Comparison of ENCODE assay signal across 9 cellular contexts in the genomic region with DNA sequence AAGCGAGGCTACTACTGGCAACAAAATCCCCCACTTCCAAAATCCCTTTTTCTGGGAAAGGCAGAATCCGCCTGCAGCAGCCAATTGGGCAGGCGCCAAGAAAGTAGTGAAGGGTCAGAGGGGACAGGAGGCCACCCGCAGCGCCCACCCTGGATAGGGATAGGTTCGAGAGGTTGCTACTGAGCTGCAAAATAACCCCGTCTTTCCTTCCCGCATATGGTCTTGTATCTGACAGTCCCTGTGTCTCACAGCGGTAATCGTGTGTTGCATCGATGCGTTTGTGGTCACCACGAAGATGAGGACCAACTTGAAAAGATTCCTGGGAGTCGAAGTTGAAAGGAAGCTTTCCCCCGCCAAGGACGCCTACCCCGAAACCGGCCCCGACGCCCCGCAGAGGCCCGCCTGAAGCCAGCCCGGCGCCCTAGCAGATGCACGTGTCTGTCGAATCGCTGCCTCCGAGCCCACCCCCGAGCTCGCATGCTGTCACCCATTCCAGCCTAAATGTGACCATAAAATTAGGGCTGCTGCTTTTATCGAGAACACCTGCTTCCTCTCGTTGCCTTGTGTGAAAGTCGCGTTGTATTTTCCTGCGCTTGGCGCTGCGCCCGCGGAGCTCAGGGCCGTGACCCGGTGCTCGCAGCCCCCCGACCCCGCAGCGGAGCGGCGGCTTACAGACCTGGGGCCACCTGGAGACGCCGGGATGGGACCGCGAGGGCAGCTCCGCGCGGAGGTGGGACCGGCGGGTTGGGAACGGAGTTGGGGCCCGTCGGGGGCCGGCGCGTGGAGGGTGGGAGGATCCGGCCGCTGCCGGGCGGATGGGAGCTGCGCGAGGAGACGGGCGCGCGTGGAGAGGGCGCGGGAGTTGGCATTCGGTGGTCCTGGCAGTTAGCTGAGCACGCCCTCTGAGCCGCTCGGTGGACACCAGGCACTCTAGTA. TPM values are rescaled to one million over a fixed set of nuclear protein-coding genes. Genes with fewer than 3 reads are reported as not detected.
A peak's percentile ranks its signal among the peaks of the same experiment; 100 is the strongest.
DNase-seq lines count a peak whose midpoint lies in the region; ATAC-seq and TF ChIP-seq lines count a peak whose summit lies in the region.
"Had no signal": no experiment of that assay in that cellular context is flagged by ENCODE, and none has a peak within 500 bp of the region (broad histone marks: within the 10 kb centered on the region; RNA-seq: fewer than 3 reads in every experiment).

A gene with protein sequence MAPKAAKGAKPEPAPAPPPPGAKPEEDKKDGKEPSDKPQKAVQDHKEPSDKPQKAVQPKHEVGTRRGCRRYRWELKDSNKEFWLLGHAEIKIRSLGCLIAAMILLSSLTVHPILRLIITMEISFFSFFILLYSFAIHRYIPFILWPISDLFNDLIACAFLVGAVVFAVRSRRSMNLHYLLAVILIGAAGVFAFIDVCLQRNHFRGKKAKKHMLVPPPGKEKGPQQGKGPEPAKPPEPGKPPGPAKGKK (plus strand): TSS at position 868 of the 936 bp plus-strand sequence. CDS start 145 bp downstream, outside the sequence.

- H3K27ac Mint-ChIP-seq in CD4-positive, alpha-beta memory T cell = peak within 1 kb of the TSS in 1 of 7 donors; percentile 41

- no peaks in the 10 kb centered on the region for H3K36me3 ChIP-seq in CD4-positive, alpha-beta memory T cell (ENCODE audit: insufficient read depth, low read length)
- H3K36me3 ChIP-seq in Peyer's patch = no peaks in the 10 kb centered on the region
- no peaks in the 10 kb centered on the region for H3K36me3 ChIP-seq in ovary

- peak in 2 of 5 donors; percentile 21 for DNase-seq in CD4-positive, alpha-beta memory T cell
- DNase-seq in Peyer's patch (no peak), ovary (peak in 3 of 5 donors; percentile 31 to 48 (median 37)), NCI-H345 (lab: John Stamatoyannopoulos, UW) (no peak), NCI-H187 (lab: John Stamatoyannopoulos, UW) (no peak)
- no peak for DNase-seq in effector CD4-positive, alpha-beta T cell
- DNase-seq: NCI-H1048 had no signal

- intact Hi-C loops in CD4-positive, alpha-beta memory T cell (cut with micrococcal nuclease) = no loop called here
- intact Hi-C loops in ovary (cut with DNase I) = no loop called here

- no peak for TF ChIP-seq EP300 in ovary (IDR thresholded peaks at IDR 0.05)

- ATAC-seq in esophagus mucosa (peak; percentile 11), HG03045 (IDR thresholded peaks at IDR 0.05; ENCODE audit: unreplicated experiment) (no peak)

- TF ChIP-seq POLR2A in Peyer's patch (IDR thresholded peaks at IDR 0.05) = no peak
- TF ChIP-seq POLR2A in ovary (IDR thresholded peaks at IDR 0.05) = no peak

- no peaks in the 10 kb centered on the region for H3K36me3 Mint-ChIP-seq in CD4-positive, alpha-beta memory T cell

- POLR2A ChIA-PET in CD4-positive, alpha-beta memory T cell (lab: Charles Lee; ENCODE audit: partially characterized antibody) = interaction anchor here (0.8 to 2.4 kb wide), 9 partner anchors 11 to 301 kb away, joined by 3 to 13 read pairs (median 5); a partner anchor contains a TSS

- CTCF ChIA-PET in CD4-positive, alpha-beta memory T cell (lab: Charles Lee; ENCODE audit: partially characterized antibody) = interaction anchor here (0.8 to 2.5 kb wide), 11 partner anchors 8 to 172 kb away, joined by 3 to 12 read pairs (median 4); no protein-coding TSS in a partner anchor

- H3K4me1 Mint-ChIP-seq in CD4-positive, alpha-beta memory T cell = peaks cover 4 to 17% (median 9%) of the 10 kb centered on the region in 4 donors

- WGBS in ovary, 3 donors = 8 to 14% (median 10%) methylated on average over 78 of the region's 78 CpGs

- no peaks in the 10 kb centered on the region for H3K9me3 Mint-ChIP-seq in CD4-positive, alpha-beta memory T cell

- peaks cover 5% of the 10 kb centered on the region for H3K4me1 ChIP-seq in CD4-positive, alpha-beta memory T cell (ENCODE audit: insufficient read depth, low read length)
- peaks cover 0 to 13% (median 5%) of the 10 kb centered on the region in 4 donors for H3K4me1 ChIP-seq in Peyer's patch
- H3K4me1 ChIP-seq in ovary (ENCODE audit: insufficient read depth) = peaks cover 5% of the 10 kb centered on the region

- H3K27ac ChIP-seq in CD4-positive, alpha-beta memory T cell (ENCODE audit: low read depth, low read length) = no peak within 1 kb of the TSS
- no peak within 1 kb of the TSS for H3K27ac ChIP-seq in Peyer's patch
- H3K27ac ChIP-seq in ovary = no peak within 1 kb of the TSS

- peak within 1 kb of the TSS; percentile 66 to 80 (median 72) for H3K4me3 Mint-ChIP-seq in CD4-positive, alpha-beta memory T cell

- no peaks in the 10 kb centered on the region for H3K9me3 ChIP-seq in CD4-positive, alpha-beta memory T cell (ENCODE audit: control insufficient read depth in 1 of 2, low read length in 2 of 2)
- no peaks in the 10 kb centered on the region for H3K9me3 ChIP-seq in Peyer's patch
- no peaks in the 10 kb centered on the region for H3K9me3 ChIP-seq in ovary

- H3K4me3 ChIP-seq in CD4-positive, alpha-beta memory T cell (ENCODE audit: low read length in 2 of 2) = peak within 1 kb of the TSS; percentile 5 to 47
- H3K4me3 ChIP-seq in Peyer's patch (peak within 1 kb of the TSS; percentile 22 to 48 (median 46)), ovary (no peak within 1 kb of the TSS)

- H3K27me3 Mint-ChIP-seq in CD4-positive, alpha-beta memory T cell = peaks cover 2 to 6% of the 10 kb centered on the region in 2 donors

- no peak for TF ChIP-seq CTCF in Peyer's patch (IDR thresholded peaks at IDR 0.05)
- no peak for TF ChIP-seq CTCF in ovary (IDR thresholded peaks at IDR 0.05)

- peaks cover 3% of the 10 kb centered on the region for H3K27me3 ChIP-seq in CD4-positive, alpha-beta memory T cell (ENCODE audit: insufficient read depth, low read length)
- H3K27me3 ChIP-seq in Peyer's patch = no peaks in the 10 kb centered on the region
- no peaks in the 10 kb centered on the region for H3K27me3 ChIP-seq in ovary

RNA-seq across cellular contexts. Expression of the gene that starts here (rescaled TPM):
- total RNA-seq in CD4-positive, alpha-beta memory T cell = under 1 TPM; 0.72 to 0.79 TPM
- polyA plus RNA-seq in CD4-positive, alpha-beta memory T cell = not detected
- not detected for total RNA-seq in Peyer's patch
- not detected for total RNA-seq in esophagus mucosa
- 1 to 10 TPM in 1 of 7 donors, under 1 TPM in 1, not detected in 5; 0.38 to 1.8 TPM for total RNA-seq in ovary
- under 1 TPM in 1 of 2 donors, not detected in 1; 0.21 TPM for polyA plus RNA-seq in ovary

Comparison
In these comparisons a context has a peak if more than half of its experiments do, and no peak if none do; other contexts are left out.
1. Peak in ATAC-seq in esophagus mucosa; RNA of the gene not detected or under 1 TPM.
2. DNase-seq: peak in ovary (3 of 5); none in Peyer's patch (0 of 3), NCI-H345 (single experiment), NCI-H187 (0 of 2) and effector CD4-positive, alpha-beta T cell (single experiment).